Comparison of ENCODE assay signal across 21 cellular contexts in genomic region chr19:9570255-9570654, GRCh38. TPM values are rescaled to one million over a fixed set of nuclear protein-coding genes. Genes with fewer than 3 reads are reported as not detected.
DNase-seq lines count a peak whose midpoint lies in the region; ATAC-seq and TF ChIP-seq lines count a peak whose summit lies in the region.
"Had no signal": no experiment of that assay in that cellular context is flagged by ENCODE, and none has a peak within 500 bp of the region (broad histone marks: within the 10 kb centered on the region; RNA-seq: fewer than 3 reads in every experiment).

No MANE protein-coding gene starts in this region.

- H3K27me3 ChIP-seq in BLaER1 (no peaks in the 10 kb centered on the region), adipocyte (replicated peaks; ENCODE audit: control insufficient read depth, insufficient read depth, low read length) (no peaks in the 10 kb centered on the region), thoracic aorta (replicated peaks; ENCODE audit: insufficient read depth) (no peaks in the 10 kb centered on the region), foreskin keratinocyte (no peaks in the 10 kb centered on the region), SJCRH30 (no peaks in the 10 kb centered on the region)
- H3K27me3 ChIP-seq in naive thymus-derived CD4-positive, alpha-beta T cell (ENCODE audit: control insufficient read depth in 2 of 2, insufficient read depth in 2 of 2, low read length in 2 of 2): no peaks in the 10 kb centered on the region
- H3K27me3 ChIP-seq: BE2C had no signal

- CTCF ChIA-PET in naive thymus-derived CD4-positive, alpha-beta T cell (lab: Charles Lee): interaction anchor here (0.6 kb wide), 1 partner anchor 116 kb away, joined by 3 read pairs; no protein-coding TSS in a partner anchor

- no peak for DNase-seq in adipocyte (ENCODE audit: low read depth)
- DNase-seq in naive thymus-derived CD4-positive, alpha-beta T cell: no peak
- no peak for DNase-seq in thoracic aorta (ENCODE audit: low spot score)
- DNase-seq in foreskin keratinocyte: no peak
- DNase-seq in SJCRH30: no peak
- DNase-seq in NCI-H526 treated with DMSO at 0.1 percent for 48 hours (lab: John Stamatoyannopoulos, UW): no peak
- DNase-seq: 8988T; ACHN; AML-193; BE2C; Caco-2; CD4-positive, CD25-positive, alpha-beta regulatory T cell; CD8-positive, alpha-beta T cell; DMS153; DND-41; H9 had no signal

- ATAC-seq in naive thymus-derived CD4-positive, alpha-beta T cell: no peak
- ATAC-seq in thoracic aorta (ENCODE audit: insufficient number of reproducible peaks, low FRiP score, low read depth): no peak
- ATAC-seq in foreskin keratinocyte: no peak
- ATAC-seq: A549; CD8-positive, alpha-beta T cell; GM23338; HCT116 had no signal

- intact Hi-C loops in naive thymus-derived CD4-positive, alpha-beta T cell (cut with micrococcal nuclease): no loop called here

- TF ChIP-seq CTCF in thoracic aorta (IDR thresholded peaks at IDR 0.05): no peak
- TF ChIP-seq CTCF in foreskin keratinocyte (conservative IDR thresholded peaks at IDR 0.05): no peak

- H3K9me3 Mint-ChIP-seq in naive thymus-derived CD4-positive, alpha-beta T cell: peaks cover 2 to 100% (median 77%) of the 10 kb centered on the region in 11 donors

- H3K9ac ChIP-seq in BLaER1 (no peak overlapping the region), adipocyte (ENCODE audit: low read length) (no peak overlapping the region)

- H3K4me1 ChIP-seq in BLaER1 (no peaks in the 10 kb centered on the region), adipocyte (ENCODE audit: control insufficient read depth, insufficient read depth, low read length) (no peaks in the 10 kb centered on the region), thoracic aorta (ENCODE audit: control insufficient read depth in 1 of 2, low read depth in 2 of 2) (no peaks in the 10 kb centered on the region), foreskin keratinocyte (no peaks in the 10 kb centered on the region), SJCRH30 (no peaks in the 10 kb centered on the region)
- H3K4me1 ChIP-seq in naive thymus-derived CD4-positive, alpha-beta T cell (ENCODE audit: control insufficient read depth in 2 of 2, insufficient read depth in 2 of 2, low read length in 2 of 2): no peaks in the 10 kb centered on the region
- H3K4me1 ChIP-seq: A549, BE2C, Caco-2 had no signal

- H3K4me3 Mint-ChIP-seq in naive thymus-derived CD4-positive, alpha-beta T cell: no peak overlapping the region
- H3K4me3 Mint-ChIP-seq: CD8-positive, alpha-beta T cell; GM23338; H9 had no signal

- H3K4me1 Mint-ChIP-seq in naive thymus-derived CD4-positive, alpha-beta T cell: peaks cover 0 to 19% (median 4%) of the 10 kb centered on the region in 7 donors

- peaks cover 100% of the 10 kb centered on the region for H3K9me3 ChIP-seq in BLaER1
- peaks cover 92% of the 10 kb centered on the region for H3K9me3 ChIP-seq in adipocyte (ENCODE audit: control insufficient read depth, low read length)
- H3K9me3 ChIP-seq in naive thymus-derived CD4-positive, alpha-beta T cell (ENCODE audit: control insufficient read depth in 2 of 3, low read length in 3 of 3): peaks cover 23 to 92% (median 62%) of the 10 kb centered on the region in 3 experiments
- peaks cover 98% of the 10 kb centered on the region for H3K9me3 ChIP-seq in thoracic aorta
- H3K9me3 ChIP-seq in SJCRH30 (replicated peaks): peaks cover 36% of the 10 kb centered on the region

- no peak overlapping the region for H3K27ac ChIP-seq in BLaER1
- no peak overlapping the region for H3K27ac ChIP-seq in naive thymus-derived CD4-positive, alpha-beta T cell (ENCODE audit: low read depth, low read length)
- H3K27ac ChIP-seq in thoracic aorta: no peak overlapping the region
- no peak overlapping the region for H3K27ac ChIP-seq in foreskin keratinocyte
- H3K27ac ChIP-seq in SJCRH30: no peak overlapping the region
- H3K27ac ChIP-seq: A549, C4-2B had no signal

- no peaks in the 10 kb centered on the region for H3K27me3 Mint-ChIP-seq in naive thymus-derived CD4-positive, alpha-beta T cell
- H3K27me3 Mint-ChIP-seq: CD4-positive, CD25-positive, alpha-beta regulatory T cell had no signal

- POLR2A ChIA-PET in naive thymus-derived CD4-positive, alpha-beta T cell (lab: Charles Lee): interaction anchor here (0.7 kb wide), 2 partner anchors 15 to 44 kb away, joined by 3 to 4 read pairs; no protein-coding TSS in a partner anchor

- no peak overlapping the region for H3K4me2 ChIP-seq in BLaER1
- H3K4me2 ChIP-seq: A549, GM23338 had no signal

- peaks cover 68% of the 10 kb centered on the region for H4K20me1 ChIP-seq in BLaER1

- H3K36me3 ChIP-seq in BLaER1: peaks cover 100% of the 10 kb centered on the region
- peaks cover 60% of the 10 kb centered on the region for H3K36me3 ChIP-seq in adipocyte (ENCODE audit: control insufficient read depth, insufficient read depth, low read length, severe bottlenecking)
- peaks cover 29 to 83% (median 39%) of the 10 kb centered on the region in 3 experiments for H3K36me3 ChIP-seq in naive thymus-derived CD4-positive, alpha-beta T cell (ENCODE audit: control insufficient read depth in 2 of 3, insufficient read depth in 3 of 3, low read length in 3 of 3)
- peaks cover 46% of the 10 kb centered on the region for H3K36me3 ChIP-seq in thoracic aorta
- H3K36me3 ChIP-seq in SJCRH30: peaks cover 63% of the 10 kb centered on the region

- H3K4me3 ChIP-seq in BLaER1 (peak overlapping the region; percentile 49), adipocyte (ENCODE audit: low read length) (peak overlapping the region; percentile 29), thoracic aorta (peak overlapping the region; percentile 8), SJCRH30 (no peak overlapping the region)
- H3K4me3 ChIP-seq in naive thymus-derived CD4-positive, alpha-beta T cell (ENCODE audit: low read length): peak overlapping the region; percentile 22
- H3K4me3 ChIP-seq: A549, GM23338 had no signal

- H3K27ac Mint-ChIP-seq in naive thymus-derived CD4-positive, alpha-beta T cell: no peak overlapping the region
- H3K27ac Mint-ChIP-seq: CD4-positive, CD25-positive, alpha-beta regulatory T cell; CD8-positive, alpha-beta T cell; GM23338; H9 had no signal

- peaks cover 32 to 94% (median 71%) of the 10 kb centered on the region in 5 donors for H3K36me3 Mint-ChIP-seq in naive thymus-derived CD4-positive, alpha-beta T cell

RNA-seq across cellular contexts. Expression of gene ZNF121, which starts 14.0 kb away (rescaled TPM):
- total RNA-seq in naive thymus-derived CD4-positive, alpha-beta T cell: 10 to 100 TPM; 28.3 to 49.4 (median 47.0) TPM
- polyA plus RNA-seq in naive thymus-derived CD4-positive, alpha-beta T cell: 1 to 10 TPM; 3.3 to 5.0 TPM
- 10 to 100 TPM; 16.1 to 48.6 TPM for total RNA-seq in thoracic aorta
- 44.6 and 49.4 TPM in 2 replicates for total RNA-seq in foreskin keratinocyte
- 5.2 and 5.9 TPM in 2 replicates for polyA plus RNA-seq in foreskin keratinocyte
- 69.0 and 71.2 TPM in 2 replicates for total RNA-seq in SJCRH30 (2014; rRNA removed; shearing (Covaris generic))

RNA-seq across cellular contexts. Expression of gene ZNF426, which starts 31.8 kb away (rescaled TPM):
- total RNA-seq in naive thymus-derived CD4-positive, alpha-beta T cell: 10 to 100 TPM; 11.2 to 22.6 (median 15.8) TPM
- polyA plus RNA-seq in naive thymus-derived CD4-positive, alpha-beta T cell: 10 to 100 TPM; 15.0 to 21.5 TPM
- total RNA-seq in thoracic aorta (10 to 100 TPM; 10.6 to 17.9 TPM), foreskin keratinocyte (10.9 and 11.4 TPM in 2 replicates)
- polyA plus RNA-seq in foreskin keratinocyte: 2.0 TPM in 2 replicates
- total RNA-seq in SJCRH30 (2014; rRNA removed; shearing (Covaris generic)): 16.5 and 16.7 TPM in 2 replicates

RNA-seq across cellular contexts. Expression of gene ZNF561, which starts 50.8 kb away (rescaled TPM):
- 10 to 100 TPM; 35.9 to 72.5 (median 42.3) TPM for total RNA-seq in naive thymus-derived CD4-positive, alpha-beta T cell
- 10 to 100 TPM; 17.0 to 23.0 TPM for polyA plus RNA-seq in naive thymus-derived CD4-positive, alpha-beta T cell
- total RNA-seq in thoracic aorta: 10 to 100 TPM; 24.1 to 46.6 TPM
- 42.5 and 47.8 TPM in 2 replicates for total RNA-seq in foreskin keratinocyte
- 10.2 and 12.2 TPM in 2 replicates for polyA plus RNA-seq in foreskin keratinocyte
- total RNA-seq in SJCRH30 (2014; rRNA removed; shearing (Covaris generic)): 26.5 and 26.9 TPM in 2 replicates
